In the genomic region with DNA sequence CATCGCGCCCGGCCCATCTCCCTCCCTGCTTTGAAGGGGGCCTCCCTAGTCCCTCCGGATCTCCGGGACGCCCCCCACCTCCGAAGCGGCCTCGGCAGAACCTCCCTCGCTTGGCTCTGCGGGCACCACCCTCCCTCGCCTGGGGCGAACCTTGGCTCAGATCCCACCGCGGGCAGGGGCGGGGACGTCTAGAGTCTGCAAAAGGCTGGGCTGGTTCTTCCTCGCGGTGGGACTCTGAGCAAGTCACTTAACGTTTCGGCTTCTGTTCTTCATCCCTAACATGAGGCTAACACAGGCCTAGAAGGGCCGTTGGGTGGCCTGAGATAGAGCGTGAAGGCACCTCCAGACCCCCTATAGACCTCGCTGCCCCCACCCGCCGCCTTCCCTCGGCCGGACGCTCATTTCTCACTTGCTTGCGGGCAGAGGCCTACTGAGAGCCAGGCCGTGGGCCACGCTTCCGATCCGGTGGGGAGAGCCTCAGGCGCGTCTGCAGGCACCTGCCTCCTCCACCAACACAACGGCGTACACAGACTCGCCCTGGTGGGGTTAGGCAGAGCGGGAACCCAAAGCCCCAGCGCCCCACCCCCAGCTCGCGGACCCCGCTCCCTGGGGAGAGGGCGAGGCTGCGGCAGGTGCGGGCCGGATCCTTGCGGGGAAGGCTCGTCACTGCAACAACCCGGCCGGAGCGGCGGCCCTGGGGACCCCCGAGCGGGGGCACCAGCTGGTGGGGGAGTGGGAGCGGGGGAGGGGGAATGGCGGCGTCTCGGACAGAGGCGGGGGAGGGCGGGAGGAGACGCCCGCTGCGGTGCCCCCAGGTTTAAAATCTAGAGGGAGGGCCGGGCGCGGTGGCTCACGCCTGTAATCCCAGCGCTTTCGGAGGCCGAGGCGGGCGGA, we compare ENCODE assay signal across 8 cellular contexts. TPM values are rescaled to one million over a fixed set of nuclear protein-coding genes. Genes with fewer than 3 reads are reported as not detected.
DNase-seq lines count a peak whose midpoint lies in the region; ATAC-seq and TF ChIP-seq lines count a peak whose summit lies in the region.

No MANE protein-coding gene starts in this region.

- H3K36me3 ChIP-seq in HUES6 (ENCODE audit: control insufficient read depth, insufficient read depth, low read length) (peaks cover 9% of the 10 kb centered on the region), colonic mucosa (no peaks in the 10 kb centered on the region), lung (ENCODE audit: control insufficient read depth in 2 of 2, insufficient read depth in 2 of 2, low read length in 2 of 2) (peaks cover 2 to 7% of the 10 kb centered on the region in 2 donors)

- H3K4me3 ChIP-seq in AG10803 (ENCODE audit: low read length) (peak overlapping the region; percentile 53), HUES6 (ENCODE audit: low read depth, low read length) (peak overlapping the region; percentile 76), colonic mucosa (peak overlapping the region; percentile 51), lung (no peak overlapping the region)

- H3K27me3 ChIP-seq in HUES6 (ENCODE audit: control insufficient read depth, insufficient read depth, low read length) (peaks cover 3% of the 10 kb centered on the region; the same call in 1 of the 2 replicates), colonic mucosa (no peaks in the 10 kb centered on the region), lung (ENCODE audit: control insufficient read depth, insufficient read depth) (no peaks in the 10 kb centered on the region)

- H3K27ac ChIP-seq in HUES6 (ENCODE audit: low read depth, low read length) (peak overlapping the region; percentile 86; the same call in 1 of the 2 replicates), colonic mucosa (peak overlapping the region; percentile 95), lung (ENCODE audit: low read depth in 1 of 2, low read length in 1 of 2) (peak overlapping the region; percentile 95 to 96)

- H3K9ac ChIP-seq in HUES6 (ENCODE audit: low read length), result peak overlapping the region; percentile 92
- peak overlapping the region; percentile 68 to 78 for H3K9ac ChIP-seq in colonic mucosa (ENCODE audit: low read depth in 2 of 2, low read length in 2 of 2)

- ATAC-seq in lung (ENCODE audit: insufficient read depth, low FRiP score) (no peak), GM19328 (IDR thresholded peaks at IDR 0.05; ENCODE audit: unreplicated experiment) (no peak)

- TF ChIP-seq CTCF in AG10803 (conservative IDR thresholded peaks at IDR 0.05; ENCODE audit: low read length), result no peak
- no peak for TF ChIP-seq CTCF in colonic mucosa (IDR thresholded peaks at IDR 0.05)
- no peak for TF ChIP-seq CTCF in lung (IDR thresholded peaks at IDR 0.05; ENCODE audit: control extremely low read depth, extremely low read depth)

- H3K9me3 ChIP-seq in HUES6 (ENCODE audit: control insufficient read depth, insufficient read depth, low read depth, low read length) (no peaks in the 10 kb centered on the region), colonic mucosa (no peaks in the 10 kb centered on the region), lung (ENCODE audit: control insufficient read depth in 2 of 2, insufficient read depth in 1 of 2, low read length in 1 of 2) (no peaks in the 10 kb centered on the region)

- WGBS in lung, 2 donors, result 5 to 11% methylated on average over 70 to 74 of the region's 74 CpGs

- peaks cover 30% of the 10 kb centered on the region for H3K4me1 ChIP-seq in HUES6 (ENCODE audit: control insufficient read depth, insufficient read depth, low read length)
- peaks cover 34% of the 10 kb centered on the region for H3K4me1 ChIP-seq in colonic mucosa
- H3K4me1 ChIP-seq in lung (ENCODE audit: control insufficient read depth in 2 of 2, insufficient read depth in 2 of 2, low read length in 2 of 2), result peaks cover 3 to 21% of the 10 kb centered on the region in 2 donors

- intact Hi-C loops in colonic mucosa (cut with DNase I), result no loop called here

- peak; percentile 81 for DNase-seq in AG10803 (ENCODE audit: low read depth)
- peak; percentile 53 to 61 for DNase-seq in activated CD4-positive, alpha-beta T cell treated with anti-CD3 and anti-CD28 coated beads for 24 hours (ENCODE audit: low read depth in 2 of 2)
- DNase-seq in colonic mucosa, result peak; percentile 95
- peak; percentile 84 for DNase-seq in lung (ENCODE audit: low spot score)
- peak; percentile 62 for DNase-seq in stimulated activated CD8-positive, alpha-beta memory T cell treated with anti-CD3 and anti-CD28 coated beads, Interleukin-12 subunit alpha, Interleukin-12 subunit beta, amount 100 ng/mL, for 1 hour (ENCODE audit: low read depth)
- DNase-seq in GF-D8 (lab: John Stamatoyannopoulos, UW), result no peak

RNA-seq across cellular contexts. Expression of gene MYO1C, which starts 5.4 kb away (rescaled TPM):
- total RNA-seq in colonic mucosa (100 to 1,000 TPM; 280 to 315 TPM), lung (100 to 1,000 TPM; 101 to 237 TPM)
- polyA plus RNA-seq in lung, result 10 to 100 TPM; 73.4 to 78.5 TPM

RNA-seq across cellular contexts. Expression of gene INPP5K, which starts 29.4 kb away (rescaled TPM):
- 10 to 100 TPM; 27.6 to 35.5 TPM for total RNA-seq in colonic mucosa
- total RNA-seq in lung, result 10 to 100 TPM; 46.5 to 76.7 TPM
- 10 to 100 TPM; 33.6 to 35.5 TPM for polyA plus RNA-seq in lung

RNA-seq across cellular contexts. Expression of gene CRK, which starts 31.0 kb away (rescaled TPM):
- 10 to 100 TPM; 74.5 to 82.0 TPM for total RNA-seq in colonic mucosa
- 10 to 100 TPM; 62.4 to 67.5 TPM for total RNA-seq in lung
- polyA plus RNA-seq in lung, result 10 to 100 TPM; 29.3 to 36.6 TPM
